ENCODE assay signal across 28 cellular contexts in the genomic region with DNA sequence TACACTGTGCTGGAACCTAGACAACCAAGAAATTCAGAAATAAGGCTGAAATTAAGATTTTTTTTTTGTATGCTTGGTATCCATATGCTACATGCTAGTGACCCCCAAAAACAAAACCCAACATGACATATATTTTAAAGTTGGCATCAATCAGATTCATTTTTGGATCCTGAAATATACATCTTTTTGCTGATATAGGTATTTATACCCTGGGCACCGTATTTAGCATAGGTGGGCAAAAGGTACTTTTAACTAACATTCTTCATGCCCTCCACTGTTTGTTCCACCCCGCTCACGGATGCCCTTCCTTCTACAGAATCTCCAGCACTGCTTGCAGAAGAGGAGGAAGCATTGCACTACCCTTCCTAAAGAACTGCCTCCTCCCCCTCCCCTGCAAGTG.
"Had no signal": no experiment of that assay in that cellular context is flagged by ENCODE, and none has a peak within 500 bp of the region (broad histone marks: within the 10 kb centered on the region; RNA-seq: fewer than 3 reads in every experiment).

No MANE protein-coding gene starts in this region.

- H3K4me1 ChIP-seq: left lung, lower lobe of right lung, right atrium auricular region, testis, thyroid gland, transverse colon, upper lobe of left lung, vagina had no signal

- H3K27me3 ChIP-seq: left lung, ovary, right atrium auricular region, stomach, testis, thyroid gland, transverse colon, upper lobe of left lung, vagina had no signal

- H3K9me3 ChIP-seq: left lung, lower lobe of right lung, ovary, right atrium auricular region, stomach, testis, thyroid gland, transverse colon, upper lobe of left lung, vagina had no signal

- H3K27ac ChIP-seq: left lung, lower lobe of right lung, ovary, right atrium auricular region, skin epidermis, stomach, testis, thyroid gland, transverse colon, upper lobe of left lung, vagina had no signal

- H3K4me1 Mint-ChIP-seq: nephron progenitor cell had no signal

- DNase-seq: hippocampal formation; immature natural killer cell; kidney; left colon; left lung; lower lobe of right lung; mesendoderm; naive B cell; natural killer cell; nephron progenitor cell; ovary; stimulated activated CD4-positive, alpha-beta T cell treated with anti-CD3 and anti-CD28 coated beads, Interleukin-12 subunit alpha, Interleukin-12 subunit beta, amount 100 ng/mL, for 4 hours; stimulated activated CD4-positive, alpha-beta T cell treated with anti-CD3 and anti-CD28 coated beads, Interleukin-15, amount 100 ng/mL, for 24 hours; stimulated activated CD4-positive, alpha-beta T cell treated with anti-CD3 and anti-CD28 coated beads, Interleukin-2, amount 100 ng/mL, for 24 hours; stimulated activated CD4-positive, alpha-beta T cell treated with anti-CD3 and anti-CD28 coated beads, Interleukin-4, amount 100 ng/mL, for 1 hour; stimulated activated naive B cell treated with anti-CD40 and anti-IgM and Interleukin-4, amounts not matched to agents 10 μg/mL and 1 μg/mL and 100 μg/mL, for 72 hours; stimulated activated naive CD8-positive, alpha-beta T cell treated with anti-CD3 and anti-CD28 coated beads, Interleukin-15, Interleukin-2, amounts not matched to agents 100 U/mL and 50 U/mL, for 24 hours; stomach; testis; thyroid gland; transverse colon; upper lobe of left lung had no signal

- H3K27me3 Mint-ChIP-seq: naive B cell; progenitor cell of endocrine pancreas; stimulated activated naive B cell treated with anti-CD40 and anti-IgM and Interleukin-4, amounts not matched to agents 10 μg/mL and 1 μg/mL and 100 μg/mL, for 72 hours had no signal

- H3K36me3 ChIP-seq: ovary, thyroid gland had no signal

- H3K4me3 Mint-ChIP-seq: immature natural killer cell; mesothelial cell of epicardium; naive B cell; natural killer cell; nephron progenitor cell; stimulated activated naive B cell treated with anti-CD40 and anti-IgM and Interleukin-4, amounts not matched to agents 10 μg/mL and 1 μg/mL and 100 μg/mL, for 72 hours had no signal

- H3K27ac Mint-ChIP-seq: immature natural killer cell, mesothelial cell of epicardium, natural killer cell, nephron progenitor cell had no signal

- ATAC-seq: left colon; left lung; lower lobe of right lung; natural killer cell; sciatic nerve; stimulated activated naive B cell treated with anti-CD40 and anti-IgM and Interleukin-4, amounts not matched to agents 10 μg/mL and 1 μg/mL and 100 μg/mL, for 72 hours; stimulated activated naive CD8-positive, alpha-beta T cell treated with anti-CD3 and anti-CD28 coated beads, Interleukin-15, Interleukin-2, amounts not matched to agents 100 U/mL and 50 U/mL, for 24 hours had no signal

- H3K4me3 ChIP-seq: left lung, lower lobe of right lung, ovary, right atrium auricular region, skin epidermis, stomach, testis, thyroid gland, transverse colon, upper lobe of left lung, vagina had no signal

- H3K9me3 Mint-ChIP-seq: immature natural killer cell; mesothelial cell of epicardium; naive B cell; natural killer cell; nephron progenitor cell; stimulated activated naive B cell treated with anti-CD40 and anti-IgM and Interleukin-4, amounts not matched to agents 10 μg/mL and 1 μg/mL and 100 μg/mL, for 72 hours had no signal
